ENCODE assay signal across 8 cellular contexts in genomic region chr1:231211005-231211857, GRCh38. TPM values are rescaled to one million over a fixed set of nuclear protein-coding genes. Genes with fewer than 3 reads are reported as not detected.
DNase-seq lines count a peak whose midpoint lies in the region; ATAC-seq and TF ChIP-seq lines count a peak whose summit lies in the region.

No MANE protein-coding gene starts in this region.

- no peak overlapping the region for H3K4ac ChIP-seq in IMR-90 (ENCODE audit: low read depth, low read length)

- peak overlapping the region; percentile 35 for H2AK9ac ChIP-seq in IMR-90 (replicated peaks; ENCODE audit: low read depth, low read length, poor library complexity)

- H3K4me2 ChIP-seq in IMR-90 (ENCODE audit: low read depth, low read length) = peak overlapping the region; percentile 96

- H3K27me3 Mint-ChIP-seq in activated T-cell treated with anti-CD3 and anti-CD28 coated beads, Interleukin-2, amount 50 U/mL, for 4 hours (ENCODE audit: low read depth) = no peaks in the 10 kb centered on the region
- H3K27me3 Mint-ChIP-seq in natural killer cell treated with Interleukin-12 subunit alpha and Interleukin-12 subunit beta and Interleukin-15 and Interleukin-18, amount 100 ng/mL, for 72 hours = peaks cover 4 to 6% of the 10 kb centered on the region in 2 donors

- H2AFZ ChIP-seq in IMR-90 (replicated peaks; ENCODE audit: low read length, poor library complexity) = peak overlapping the region; percentile 91

- H3K79me1 ChIP-seq in IMR-90 (ENCODE audit: low read depth in 1 of 2, low read length in 2 of 2) = no peaks in the 10 kb centered on the region

- H4K8ac ChIP-seq in IMR-90 (ENCODE audit: low read depth in 2 of 2, low read length in 2 of 2) = no peak overlapping the region

- H4K5ac ChIP-seq in IMR-90 (ENCODE audit: low read depth, low read length) = no peak overlapping the region

- peak overlapping the region in 1 of 2 donors; percentile 73 for H3K27ac Mint-ChIP-seq in natural killer cell treated with Interleukin-12 subunit alpha and Interleukin-12 subunit beta and Interleukin-15 and Interleukin-18, amount 100 ng/mL, for 72 hours

- H2AK5ac ChIP-seq in IMR-90 (ENCODE audit: low read depth, low read length) = 0 out of 2 replicates have a peak overlapping the region, but pooled peaks have one; percentile 30

- H2BK5ac ChIP-seq in IMR-90 (ENCODE audit: low read depth, low read length, poor library complexity, severe bottlenecking) = no peak overlapping the region

- no peak overlapping the region for H2BK15ac ChIP-seq in IMR-90 (ENCODE audit: low read depth, low read length)

- in situ Hi-C loops in IMR-90 (cut with MboI; ENCODE audit: low sequenced_read_pairs) = loop anchor here (5.0 kb wide), 2 partner anchors 294 to 414 kb away; no protein-coding TSS in a partner anchor

- H3K27ac ChIP-seq in IMR-90 (ENCODE audit: insufficient read depth, low read length) = no peak overlapping the region

- ATAC-seq in GM21619 (IDR thresholded peaks at IDR 0.05; ENCODE audit: unreplicated experiment) = peak; percentile 87
- peak; percentile 97 for ATAC-seq in IMR-90 (ENCODE audit: low read depth)
- peak; percentile 91 to 94 for ATAC-seq in activated T-cell treated with anti-CD3 and anti-CD28 coated beads, Interleukin-2, amount 50 U/mL, for 4 hours
- ATAC-seq in natural killer cell treated with Interleukin-12 subunit alpha and Interleukin-12 subunit beta and Interleukin-15 and Interleukin-18, amount 100 ng/mL, for 72 hours = peak; percentile 82 to 89

- POLR2A ChIA-PET in IMR-90 (lab: Charles Lee; ENCODE audit: unreplicated experiment) = no interaction called here

- H4K20me1 ChIP-seq in IMR-90 (ENCODE audit: insufficient read depth, low read length) = no peaks in the 10 kb centered on the region

- H3K9me3 Mint-ChIP-seq in activated T-cell treated with anti-CD3 and anti-CD28 coated beads, Interleukin-2, amount 50 U/mL, for 4 hours = no peaks in the 10 kb centered on the region
- no peaks in the 10 kb centered on the region for H3K9me3 Mint-ChIP-seq in natural killer cell treated with Interleukin-12 subunit alpha and Interleukin-12 subunit beta and Interleukin-15 and Interleukin-18, amount 100 ng/mL, for 72 hours

- 4% methylated on average over 15 of the region's 28 CpGs; no CpG with 5 or more reads in 1 of the 2 experiments for WGBS in IMR-90 (ENCODE audit: extremely low coverage in 2 of 2, insufficient read length in 1 of 2), 2 experiments

- no peak overlapping the region for H3K9ac ChIP-seq in IMR-90 (ENCODE audit: low read depth, low read length)

- no peaks in the 10 kb centered on the region for H3K9me3 ChIP-seq in IMR-90 (ENCODE audit: control insufficient read depth, insufficient read depth, low read length)

- no peak overlapping the region for H3K56ac ChIP-seq in IMR-90 (ENCODE audit: extremely low read depth, insufficient read depth, low read length)

- no peaks in the 10 kb centered on the region for H3K36me3 ChIP-seq in IMR-90 (ENCODE audit: control insufficient read depth, insufficient read depth, low read length)

- intact Hi-C loops in IMR-90 (cut with micrococcal nuclease) = loop anchor here (1.0 to 5.0 kb wide), 9 partner anchors 118 to 569 kb away; partner anchors contain the start of genes ARV1, COG2 and TTC13

- no TSS peak for BruUV-seq in IMR-90 (replicated peaks; lab: Mats Ljungman, UMichigan)

- H3K36me3 Mint-ChIP-seq in activated T-cell treated with anti-CD3 and anti-CD28 coated beads, Interleukin-2, amount 50 U/mL, for 4 hours (ENCODE audit: insufficient read depth) = no peaks in the 10 kb centered on the region
- H3K36me3 Mint-ChIP-seq in natural killer cell treated with Interleukin-12 subunit alpha and Interleukin-12 subunit beta and Interleukin-15 and Interleukin-18, amount 100 ng/mL, for 72 hours = no peaks in the 10 kb centered on the region

- no peak overlapping the region for H3K23ac ChIP-seq in IMR-90 (ENCODE audit: low read depth, low read length)

- peaks cover 20% of the 10 kb centered on the region for H3K27me3 ChIP-seq in IMR-90 (ENCODE audit: control insufficient read depth, insufficient read depth, low read length)

- H3K4me3 Mint-ChIP-seq in activated T-cell treated with anti-CD3 and anti-CD28 coated beads, Interleukin-2, amount 50 U/mL, for 4 hours = peak overlapping the region; percentile 79
- H3K4me3 Mint-ChIP-seq in natural killer cell treated with Interleukin-12 subunit alpha and Interleukin-12 subunit beta and Interleukin-15 and Interleukin-18, amount 100 ng/mL, for 72 hours = peak overlapping the region; percentile 35

- CTCF ChIA-PET in IMR-90 (lab: Yijun Ruan, JAX) = interaction anchor here (0.9 to 1.4 kb wide), 4 partner anchors 174 to 412 kb away, joined by 3 to 5 read pairs (median 4); no protein-coding TSS in a partner anchor

- H3K4me1 Mint-ChIP-seq in activated T-cell treated with anti-CD3 and anti-CD28 coated beads, Interleukin-2, amount 50 U/mL, for 4 hours (ENCODE audit: low read depth) = peaks cover 12% of the 10 kb centered on the region
- H3K4me1 Mint-ChIP-seq in natural killer cell treated with Interleukin-12 subunit alpha and Interleukin-12 subunit beta and Interleukin-15 and Interleukin-18, amount 100 ng/mL, for 72 hours (ENCODE audit: low read depth in 2 of 2) = peaks cover 0 to 6% of the 10 kb centered on the region in 2 donors

- dilution Hi-C loops in IMR-90 (cut with HindIII; ENCODE audit: low sequenced_read_pairs, unreplicated experiment) = no loop called here

- no peaks in the 10 kb centered on the region for H3K9me1 ChIP-seq in IMR-90 (ENCODE audit: insufficient read depth, low read length)

- H3K4me3 ChIP-seq in IMR-90 (ENCODE audit: insufficient read depth, low read depth, low read length) (peak overlapping the region; percentile 55), fibroblast of mammary gland (ENCODE audit: control insufficient read depth, low read depth, low read length) (peak overlapping the region; percentile 33)

- no peak overlapping the region for H3K18ac ChIP-seq in IMR-90 (ENCODE audit: low read depth, low read length)

- DNase-seq in Daoy (ENCODE audit: low read depth) (peak; percentile 83), IMR-90 (peak; percentile 53), OCI-M1 (lab: John Stamatoyannopoulos, UW) (peak; percentile 93), fibroblast of mammary gland (ENCODE audit: low read depth) (peak; percentile 51)
- DNase-seq in activated T-cell treated with anti-CD3 and anti-CD28 coated beads, Interleukin-2, amount 50 U/mL, for 4 hours = peak; percentile 90
- DNase-seq in natural killer cell treated with Interleukin-12 subunit alpha and Interleukin-12 subunit beta and Interleukin-15 and Interleukin-18, amount 100 ng/mL, for 72 hours (ENCODE audit: low spot score) = peak; percentile 82
- peak; percentile 80 for DNase-seq in stimulated activated naive CD4-positive, alpha-beta T cell treated with Interleukin-2 at 50 U/mL for 16 hours (lab: John Stamatoyannopoulos, UW)

- TF ChIP-seq CTCF in IMR-90 (conservative IDR thresholded peaks at IDR 0.05; ENCODE audit: low read depth, low read length) (peak; percentile 90), fibroblast of mammary gland (conservative IDR thresholded peaks at IDR 0.05; ENCODE audit: control insufficient read depth, insufficient read depth, low read depth, low read length) (peak; percentile 90)

- H4K91ac ChIP-seq in IMR-90 (ENCODE audit: insufficient read depth, low read depth, low read length) = no peak overlapping the region

- H3K4me1 ChIP-seq in IMR-90 (ENCODE audit: control insufficient read depth, insufficient read depth, low read length) = no peaks in the 10 kb centered on the region

- H3K14ac ChIP-seq in IMR-90 (replicated peaks; ENCODE audit: low read depth, low read length) = no peak overlapping the region

- no peak overlapping the region for H2BK20ac ChIP-seq in IMR-90 (ENCODE audit: low read depth, low read length)

- TF ChIP-seq RAD21 in IMR-90 (IDR thresholded peaks at IDR 0.05; ENCODE audit: low read length) = peak; percentile 93

- no peak overlapping the region for H2BK120ac ChIP-seq in IMR-90 (ENCODE audit: low read depth, low read length)

- no peak for TF ChIP-seq POLR2A in IMR-90 (IDR thresholded peaks at IDR 0.05; ENCODE audit: low read depth, low read length)

TF ChIP-seq in IMR-90, 13 proteins besides CTCF, POLR2A, EP300 and RAD21:
- TF ChIP-seq MAZ (IDR thresholded peaks at IDR 0.05; ENCODE audit: borderline replicate concordance, low read depth, low read length) = no peak; the same call in 1 of the 2 replicates
- TF ChIP-seq SMC3 (IDR thresholded peaks at IDR 0.05; ENCODE audit: low read depth, low read length) = peak; percentile 79

RNA-seq across cellular contexts. Expression of gene GNPAT, which starts 29.8 kb away (rescaled TPM):
- 65.1 and 67.3 TPM in 2 replicates for total RNA-seq in Daoy (2014; rRNA removed; shearing (Covaris generic))
- 36.0 and 43.9 TPM in 2 replicates for total RNA-seq in IMR-90 (2012; rRNA removed)
- 12.3 and 17.2 TPM in 2 replicates for polyA plus RNA-seq in IMR-90 (2012; rRNA removed)
- polyA plus RNA-seq in IMR-90 (2012; cell fraction: cytosol; rRNA removed) = 4.7 and 5.7 TPM in 2 replicates
- polyA plus RNA-seq in IMR-90 (2012; cell fraction: nucleus; rRNA removed; ENCODE audit: low replicate concordance) = 4.5 and 24.3 TPM in 2 replicates
- total RNA-seq in activated T-cell treated with anti-CD3 and anti-CD28 coated beads, Interleukin-2, amount 50 U/mL, for 4 hours = 10 to 100 TPM; 37.1 to 39.8 (median 39.5) TPM
- total RNA-seq in natural killer cell treated with Interleukin-12 subunit alpha and Interleukin-12 subunit beta and Interleukin-15 and Interleukin-18, amount 100 ng/mL, for 72 hours = 10 to 100 TPM; 34.0 to 38.0 TPM

RNA-seq across cellular contexts. Expression of gene TRIM67, which starts 49.4 kb away (rescaled TPM):
- total RNA-seq in Daoy (2014; rRNA removed; shearing (Covaris generic)) = 0.17 TPM in 1 of 2 replicates, not detected in the other
- not detected in 2 replicates for total RNA-seq in IMR-90 (2012; rRNA removed)
- polyA plus RNA-seq in IMR-90 (2012; rRNA removed) = not detected in 2 replicates
- not detected in 2 replicates for polyA plus RNA-seq in IMR-90 (2012; cell fraction: cytosol; rRNA removed)
- polyA plus RNA-seq in IMR-90 (2012; cell fraction: nucleus; rRNA removed; ENCODE audit: low replicate concordance) = not detected in 2 replicates
- total RNA-seq in activated T-cell treated with anti-CD3 and anti-CD28 coated beads, Interleukin-2, amount 50 U/mL, for 4 hours = not detected
- total RNA-seq in natural killer cell treated with Interleukin-12 subunit alpha and Interleukin-12 subunit beta and Interleukin-15 and Interleukin-18, amount 100 ng/mL, for 72 hours = not detected
